In the genomic region with DNA sequence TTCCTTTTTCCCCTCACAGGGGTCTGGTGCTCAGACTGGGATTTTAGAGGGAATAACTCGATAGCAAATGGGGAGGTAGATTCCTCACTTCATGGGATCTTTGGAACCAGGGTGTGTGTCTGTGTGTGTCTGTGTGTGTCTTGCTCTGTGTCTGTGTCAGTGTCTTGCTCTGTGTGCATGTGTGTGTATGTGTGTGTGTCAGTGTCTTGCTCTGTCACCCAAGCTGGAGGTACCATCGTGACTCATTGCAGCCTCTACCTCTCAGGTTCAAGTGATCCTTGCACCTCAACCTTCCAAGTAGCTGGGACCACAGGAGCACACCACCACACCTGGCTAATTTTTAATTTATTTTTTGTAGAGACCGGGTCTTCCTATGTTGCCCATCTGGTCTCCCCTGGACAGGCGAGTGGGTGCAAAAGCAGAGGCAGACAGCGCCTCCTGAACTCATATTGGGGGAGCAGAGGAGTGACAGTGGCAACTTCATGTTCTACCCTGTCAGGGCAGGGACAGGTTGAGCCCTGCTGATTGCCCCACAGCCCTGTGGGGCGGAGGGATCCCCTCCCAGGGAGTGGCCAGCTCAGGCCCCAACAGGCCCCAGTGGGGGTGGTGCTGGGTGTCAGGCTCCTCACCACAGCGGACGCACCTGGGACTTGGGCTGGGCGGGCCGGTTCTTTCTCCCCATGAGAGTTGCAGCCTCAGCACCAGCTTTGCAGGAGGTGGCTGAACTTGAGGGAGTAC, we compare ENCODE assay signal across 9 cellular contexts. TPM values are rescaled to one million over a fixed set of nuclear protein-coding genes. Genes with fewer than 3 reads are reported as not detected.
DNase-seq lines count a peak whose midpoint lies in the region; ATAC-seq, FAIRE-seq and TF ChIP-seq lines count a peak whose summit lies in the region.
"Had no signal": no experiment of that assay in that cellular context is flagged by ENCODE, and none has a peak within 500 bp of the region (broad histone marks: within the 10 kb centered on the region; RNA-seq: fewer than 3 reads in every experiment).

No MANE protein-coding gene starts in this region.

- CTCF ChIA-PET in endothelial cell of umbilical vein (lab: Charles Lee), result interaction anchor here (1.2 to 1.6 kb wide), 2 partner anchors 9 to 12 kb away, joined by 3 to 4 read pairs; no protein-coding TSS in a partner anchor

- no peaks in the 10 kb centered on the region for H4K20me1 ChIP-seq in endothelial cell of umbilical vein (replicated peaks; ENCODE audit: control insufficient read depth, extremely low read depth, insufficient read depth, low read length)

- dilution Hi-C loops in endothelial cell of umbilical vein (cut with MboI; ENCODE audit: extremely low pct_ligation_motif_present, low sequenced_read_pairs), result no loop called here

- DNase-seq in GM20000 (ENCODE audit: low spot score) (peak; percentile 59), endothelial cell of umbilical vein (ENCODE audit: low read depth, low spot score) (no peak), foreskin melanocyte (no peak), NCI-H187 treated with DMSO at 0.1 percent for 48 hours (lab: John Stamatoyannopoulos, UW) (no peak)
- no peak for DNase-seq in stimulated activated CD4-positive, alpha-beta T cell treated with anti-CD3 and anti-CD28 coated beads, Interleukin-15, amount 100 ng/mL, for 24 hours
- DNase-seq: activated T-cell treated with anti-CD3 and anti-CD28 coated beads, Interleukin-2, amount 50 U/mL, for 1 hour had no signal

- H3K4me2 ChIP-seq in endothelial cell of umbilical vein (ENCODE audit: insufficient read depth, low read length), result no peak overlapping the region

- TF ChIP-seq CTCF in GM20000 (IDR thresholded peaks at IDR 0.05; ENCODE audit: extremely low read depth, missing control alignments) (no peak), endothelial cell of umbilical vein (IDR thresholded peaks at IDR 0.05; ENCODE audit: extremely low read depth in 1 of 2, insufficient read depth in 1 of 2, low read depth in 1 of 2, low read length in 2 of 2) (no peak)

- no peaks in the 10 kb centered on the region for H3K79me2 ChIP-seq in endothelial cell of umbilical vein (ENCODE audit: control insufficient read depth, insufficient read depth, low read length)

- no peak overlapping the region for H3K27ac ChIP-seq in endothelial cell of umbilical vein (ENCODE audit: insufficient read depth, low read depth, low read length)
- peak overlapping the region; percentile 90 for H3K27ac ChIP-seq in stomach smooth muscle (ENCODE audit: low read length)

- H3K4me3 ChIP-seq in endothelial cell of umbilical vein (replicated peaks in 1 of 3; ENCODE audit: insufficient read depth in 1 of 3, low read depth in 1 of 3, low read length in 3 of 3), result no peak overlapping the region
- no peak overlapping the region for H3K4me3 ChIP-seq in stomach smooth muscle (ENCODE audit: low read length in 2 of 2)

- intact Hi-C loops in endothelial cell of umbilical vein (cut with micrococcal nuclease), result no loop called here

- TF ChIP-seq POLR2A in endothelial cell of umbilical vein (IDR thresholded peaks at IDR 0.05; ENCODE audit: low read depth, low read length), result no peak

- POLR2A ChIA-PET in endothelial cell of umbilical vein (lab: Charles Lee), result no interaction called here

- peak; percentile 53 for FAIRE-seq in endothelial cell of umbilical vein (lab: Jason Lieb, UNC)

- H3K27me3 ChIP-seq in endothelial cell of umbilical vein (ENCODE audit: control insufficient read depth in 2 of 2, insufficient read depth in 2 of 2, low read length in 2 of 2) (no peaks in the 10 kb centered on the region), stomach smooth muscle (ENCODE audit: control insufficient read depth in 1 of 2, insufficient read depth in 2 of 2, low read length in 2 of 2) (no peaks in the 10 kb centered on the region)

- H2AFZ ChIP-seq in endothelial cell of umbilical vein (ENCODE audit: low read depth, low read length), result no peak overlapping the region

- ATAC-seq in HG03342 (IDR thresholded peaks at IDR 0.05; ENCODE audit: unreplicated experiment), result peak; percentile 58
- no peak for ATAC-seq in HG03097 (IDR thresholded peaks at IDR 0.05; ENCODE audit: low FRiP score, unreplicated experiment)

- H3K9ac ChIP-seq in endothelial cell of umbilical vein (replicated peaks; ENCODE audit: extremely low read depth, insufficient read depth, low read length), result no peak overlapping the region
- peak overlapping the region; percentile 55 to 60 for H3K9ac ChIP-seq in stomach smooth muscle (ENCODE audit: low read length in 2 of 2)

- BruUV-seq in endothelial cell of umbilical vein (replicated peaks; lab: Mats Ljungman, UMichigan), result no TSS peak

- no peaks in the 10 kb centered on the region for H3K9me1 ChIP-seq in endothelial cell of umbilical vein (replicated peaks; ENCODE audit: control insufficient read depth, extremely low read depth, insufficient read depth, low read length)

- H3K36me3 ChIP-seq in endothelial cell of umbilical vein (ENCODE audit: control insufficient read depth in 2 of 2, extremely low read depth in 1 of 2, insufficient read depth in 2 of 2, low read length in 2 of 2) (no peaks in the 10 kb centered on the region), stomach smooth muscle (ENCODE audit: control insufficient read depth in 2 of 2, insufficient read depth in 2 of 2, low read length in 2 of 2) (no peaks in the 10 kb centered on the region)

- no peaks in the 10 kb centered on the region for H3K4me1 ChIP-seq in endothelial cell of umbilical vein (ENCODE audit: control insufficient read depth, extremely low read depth, insufficient read depth, low read length)
- H3K4me1 ChIP-seq in stomach smooth muscle (ENCODE audit: control insufficient read depth, insufficient read depth, low read length), result peaks cover 55% of the 10 kb centered on the region

- H3K9me3 ChIP-seq in endothelial cell of umbilical vein (replicated peaks; ENCODE audit: control insufficient read depth, insufficient read depth, low read length) (no peaks in the 10 kb centered on the region), stomach smooth muscle (ENCODE audit: control insufficient read depth in 2 of 2, low read length in 2 of 2) (no peaks in the 10 kb centered on the region)

TF ChIP-seq in endothelial cell of umbilical vein, 7 proteins besides CTCF, POLR2A, EP300 and RAD21:
- no peak for TF ChIP-seq MYC (IDR thresholded peaks at IDR 0.05; ENCODE audit: low read depth, low read length)
- no peak for TF ChIP-seq JUN (IDR thresholded peaks at IDR 0.05; ENCODE audit: borderline replicate concordance, insufficient read depth, insufficient read length, low read depth)
- no peak for TF ChIP-seq EZH2 (IDR thresholded peaks at IDR 0.05; ENCODE audit: borderline replicate concordance, low read depth, low read length, severe bottlenecking)
- TF ChIP-seq, protein P1, sequence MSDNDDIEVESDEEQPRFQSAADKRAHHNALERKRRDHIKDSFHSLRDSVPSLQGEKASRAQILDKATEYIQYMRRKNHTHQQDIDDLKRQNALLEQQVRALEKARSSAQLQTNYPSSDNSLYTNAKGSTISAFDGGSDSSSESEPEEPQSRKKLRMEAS (IDR thresholded peaks at IDR 0.05; ENCODE audit: insufficient read depth, insufficient read length), result no peak
- TF ChIP-seq GATA2 (IDR thresholded peaks at IDR 0.05; ENCODE audit: insufficient read depth, insufficient read length, low read depth, low read length), result no peak
- TF ChIP-seq FOS (IDR thresholded peaks at IDR 0.05; ENCODE audit: borderline replicate concordance, insufficient read depth, low read length), result no peak
- no peak for TF ChIP-seq POLR2AphosphoS5 (IDR thresholded peaks at IDR 0.05; ENCODE audit: insufficient read depth, low read depth, low read length)
TF ChIP-seq in endothelial cell of umbilical vein: peak in this region for 0.

RNA-seq across cellular contexts. Expression of a gene that starts 10.4 kb away (rescaled TPM):
- total RNA-seq in endothelial cell of umbilical vein, result 7.1 and 7.8 TPM in 2 replicates
- polyA plus RNA-seq in endothelial cell of umbilical vein, result 6.1 and 7.5 TPM in 2 replicates
- polyA plus RNA-seq in endothelial cell of umbilical vein (2011; cell fraction: cytosol; rRNA removed), result 4.0 and 4.6 TPM in 2 replicates
- polyA plus RNA-seq in endothelial cell of umbilical vein (2011; cell fraction: nucleus; rRNA removed), result 5.5 and 6.2 TPM in 2 replicates
- 12.0 and 13.0 TPM in 2 replicates for polyA plus RNA-seq in endothelial cell of umbilical vein (2012)
- 6.9 and 13.6 TPM in 2 replicates for polyA minus RNA-seq in endothelial cell of umbilical vein
- 23.8 TPM for polyA minus RNA-seq in endothelial cell of umbilical vein (2011; cell fraction: cytosol; rRNA and poly(A)+ RNA removed)
- 6.3 and 9.6 TPM in 2 replicates for polyA minus RNA-seq in endothelial cell of umbilical vein (2011; cell fraction: nucleus; rRNA and poly(A)+ RNA removed)

RNA-seq across cellular contexts. Expression of a gene that starts 43.0 kb away (rescaled TPM):
- 58.3 and 61.0 TPM in 2 replicates for total RNA-seq in endothelial cell of umbilical vein
- 105 and 137 TPM in 2 replicates for polyA plus RNA-seq in endothelial cell of umbilical vein
- polyA plus RNA-seq in endothelial cell of umbilical vein (2011; cell fraction: cytosol; rRNA removed), result 88.7 and 98.1 TPM in 2 replicates
- polyA plus RNA-seq in endothelial cell of umbilical vein (2011; cell fraction: nucleus; rRNA removed), result 52.8 and 62.9 TPM in 2 replicates
- polyA plus RNA-seq in endothelial cell of umbilical vein (2012), result 75.2 and 82.5 TPM in 2 replicates
- polyA minus RNA-seq in endothelial cell of umbilical vein, result 33.8 and 37.8 TPM in 2 replicates
- polyA minus RNA-seq in endothelial cell of umbilical vein (2011; cell fraction: cytosol; rRNA and poly(A)+ RNA removed), result 31.9 TPM
- polyA minus RNA-seq in endothelial cell of umbilical vein (2011; cell fraction: nucleus; rRNA and poly(A)+ RNA removed), result 8.5 and 8.9 TPM in 2 replicates

RNA-seq across cellular contexts. Expression of a gene that starts 43.2 kb away (rescaled TPM):
- total RNA-seq in endothelial cell of umbilical vein, result 4.4 and 7.2 TPM in 2 replicates
- 4.8 and 6.0 TPM in 2 replicates for polyA plus RNA-seq in endothelial cell of umbilical vein
- 2.9 and 3.6 TPM in 2 replicates for polyA plus RNA-seq in endothelial cell of umbilical vein (2011; cell fraction: cytosol; rRNA removed)
- polyA plus RNA-seq in endothelial cell of umbilical vein (2011; cell fraction: nucleus; rRNA removed), result 2.9 and 3.8 TPM in 2 replicates
- polyA plus RNA-seq in endothelial cell of umbilical vein (2012), result 2.1 and 2.2 TPM in 2 replicates
- polyA minus RNA-seq in endothelial cell of umbilical vein, result 10.7 and 14.9 TPM in 2 replicates
- 7.3 TPM for polyA minus RNA-seq in endothelial cell of umbilical vein (2011; cell fraction: cytosol; rRNA and poly(A)+ RNA removed)
- polyA minus RNA-seq in endothelial cell of umbilical vein (2011; cell fraction: nucleus; rRNA and poly(A)+ RNA removed), result 2.1 and 5.1 TPM in 2 replicates

RNA-seq across cellular contexts. Expression of a gene that starts 58.6 kb away (rescaled TPM):
- total RNA-seq in endothelial cell of umbilical vein, result not detected in 2 replicates
- polyA plus RNA-seq in endothelial cell of umbilical vein, result 0.04 and 0.05 TPM in 2 replicates
- 0.03 and 0.04 TPM in 2 replicates for polyA plus RNA-seq in endothelial cell of umbilical vein (2011; cell fraction: cytosol; rRNA removed)
- 0.16 and 0.31 TPM in 2 replicates for polyA plus RNA-seq in endothelial cell of umbilical vein (2011; cell fraction: nucleus; rRNA removed)
- 1.5 TPM in 1 of 2 replicates, not detected in the other for polyA plus RNA-seq in endothelial cell of umbilical vein (2012)
- polyA minus RNA-seq in endothelial cell of umbilical vein, result not detected in 2 replicates
- not detected for polyA minus RNA-seq in endothelial cell of umbilical vein (2011; cell fraction: cytosol; rRNA and poly(A)+ RNA removed)
- 0.19 TPM in 1 of 2 replicates, not detected in the other for polyA minus RNA-seq in endothelial cell of umbilical vein (2011; cell fraction: nucleus; rRNA and poly(A)+ RNA removed)
